ENCODE assay signal across 3 cellular contexts in genomic region chr2:20481798-20482405, GRCh38.
TF ChIP-seq lines count a peak whose summit lies in the region.

No MANE protein-coding gene starts in this region.

TF ChIP-seq in liver, 16 proteins besides CTCF, POLR2A, EP300 and RAD21:
- TF ChIP-seq HNF4A (conservative IDR thresholded peaks at IDR 0.05) (peak; percentile 30 to 36), GABPA (IDR thresholded peaks at IDR 0.05 in 1 of 2, conservative IDR thresholded peaks at IDR 0.05 in 1 of 2) (no peak), NR2F2 (IDR thresholded peaks at IDR 0.05) (peak; percentile 34)
- TF ChIP-seq, protein P1, sequence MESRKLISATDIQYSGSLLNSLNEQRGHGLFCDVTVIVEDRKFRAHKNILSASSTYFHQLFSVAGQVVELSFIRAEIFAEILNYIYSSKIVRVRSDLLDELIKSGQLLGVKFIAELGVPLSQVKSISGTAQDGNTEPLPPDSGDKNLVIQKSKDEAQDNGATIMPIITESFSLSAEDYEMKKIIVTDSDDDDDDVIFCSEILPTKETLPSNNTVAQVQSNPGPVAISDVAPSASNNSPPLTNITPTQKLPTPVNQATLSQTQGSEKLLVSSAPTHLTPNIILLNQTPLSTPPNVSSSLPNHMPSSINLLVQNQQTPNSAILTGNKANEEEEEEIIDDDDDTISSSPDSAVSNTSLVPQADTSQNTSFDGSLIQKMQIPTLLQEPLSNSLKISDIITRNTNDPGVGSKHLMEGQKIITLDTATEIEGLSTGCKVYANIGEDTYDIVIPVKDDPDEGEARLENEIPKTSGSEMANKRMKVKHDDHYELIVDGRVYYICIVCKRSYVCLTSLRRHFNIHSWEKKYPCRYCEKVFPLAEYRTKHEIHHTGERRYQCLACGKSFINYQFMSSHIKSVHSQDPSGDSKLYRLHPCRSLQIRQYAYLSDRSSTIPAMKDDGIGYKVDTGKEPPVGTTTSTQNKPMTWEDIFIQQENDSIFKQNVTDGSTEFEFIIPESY (IDR thresholded peaks at IDR 0.05): no peak

TF ChIP-seq in HepG2, 621 proteins besides CTCF, POLR2A, EP300 and RAD21:
- TF ChIP-seq TCF12 (IDR thresholded peaks at IDR 0.05) (no peak), TCF12 (CRISPR knock-in tag; IDR thresholded peaks at IDR 0.05) (no peak), ZNF44 (CRISPR knock-in tag; IDR thresholded peaks at IDR 0.05) (no peak), ZNF274 (CRISPR knock-in tag; IDR thresholded peaks at IDR 0.05) (no peak), ZNF724P (CRISPR knock-in tag; IDR thresholded peaks at IDR 0.05; ENCODE audit: borderline replicate concordance) (no peak), ZNF781 (CRISPR knock-in tag; IDR thresholded peaks at IDR 0.05; ENCODE audit: borderline replicate concordance, not compliant biosample characterization) (no peak)

TF ChIP-seq in GM23338, 12 proteins besides CTCF, POLR2A, EP300 and RAD21:
- no peak for TF ChIP-seq EZH2phosphoT487 (IDR thresholded peaks at IDR 0.05; ENCODE audit: unreplicated experiment)
- no peak for TF ChIP-seq ZNF114 (CRISPR knock-in tag; IDR thresholded peaks at IDR 0.05)
- TF ChIP-seq POLR2AphosphoS5 (IDR thresholded peaks at IDR 0.05; ENCODE audit: low read depth): no peak
- no peak for TF ChIP-seq JUNB (IDR thresholded peaks at IDR 0.05; ENCODE audit: unreplicated experiment)
- no peak for TF ChIP-seq EZH2 (IDR thresholded peaks at IDR 0.05; ENCODE audit: low read depth, unreplicated experiment)
- TF ChIP-seq ZNF462 (CRISPR knock-in tag; IDR thresholded peaks at IDR 0.05): no peak
- TF ChIP-seq CREB1 (CRISPR knock-in tag; IDR thresholded peaks at IDR 0.05; ENCODE audit: low read depth): no peak
- TF ChIP-seq NANOG (IDR thresholded peaks at IDR 0.05; ENCODE audit: borderline replicate concordance): no peak
- no peak for TF ChIP-seq ZNF331 (CRISPR knock-in tag; IDR thresholded peaks at IDR 0.05; ENCODE audit: low read depth)
- TF ChIP-seq, protein P2, sequence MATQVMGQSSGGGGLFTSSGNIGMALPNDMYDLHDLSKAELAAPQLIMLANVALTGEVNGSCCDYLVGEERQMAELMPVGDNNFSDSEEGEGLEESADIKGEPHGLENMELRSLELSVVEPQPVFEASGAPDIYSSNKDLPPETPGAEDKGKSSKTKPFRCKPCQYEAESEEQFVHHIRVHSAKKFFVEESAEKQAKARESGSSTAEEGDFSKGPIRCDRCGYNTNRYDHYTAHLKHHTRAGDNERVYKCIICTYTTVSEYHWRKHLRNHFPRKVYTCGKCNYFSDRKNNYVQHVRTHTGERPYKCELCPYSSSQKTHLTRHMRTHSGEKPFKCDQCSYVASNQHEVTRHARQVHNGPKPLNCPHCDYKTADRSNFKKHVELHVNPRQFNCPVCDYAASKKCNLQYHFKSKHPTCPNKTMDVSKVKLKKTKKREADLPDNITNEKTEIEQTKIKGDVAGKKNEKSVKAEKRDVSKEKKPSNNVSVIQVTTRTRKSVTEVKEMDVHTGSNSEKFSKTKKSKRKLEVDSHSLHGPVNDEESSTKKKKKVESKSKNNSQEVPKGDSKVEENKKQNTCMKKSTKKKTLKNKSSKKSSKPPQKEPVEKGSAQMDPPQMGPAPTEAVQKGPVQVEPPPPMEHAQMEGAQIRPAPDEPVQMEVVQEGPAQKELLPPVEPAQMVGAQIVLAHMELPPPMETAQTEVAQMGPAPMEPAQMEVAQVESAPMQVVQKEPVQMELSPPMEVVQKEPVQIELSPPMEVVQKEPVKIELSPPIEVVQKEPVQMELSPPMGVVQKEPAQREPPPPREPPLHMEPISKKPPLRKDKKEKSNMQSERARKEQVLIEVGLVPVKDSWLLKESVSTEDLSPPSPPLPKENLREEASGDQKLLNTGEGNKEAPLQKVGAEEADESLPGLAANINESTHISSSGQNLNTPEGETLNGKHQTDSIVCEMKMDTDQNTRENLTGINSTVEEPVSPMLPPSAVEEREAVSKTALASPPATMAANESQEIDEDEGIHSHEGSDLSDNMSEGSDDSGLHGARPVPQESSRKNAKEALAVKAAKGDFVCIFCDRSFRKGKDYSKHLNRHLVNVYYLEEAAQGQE (IDR thresholded peaks at IDR 0.05; ENCODE audit: unreplicated experiment): no peak
- TF ChIP-seq, protein P3, sequence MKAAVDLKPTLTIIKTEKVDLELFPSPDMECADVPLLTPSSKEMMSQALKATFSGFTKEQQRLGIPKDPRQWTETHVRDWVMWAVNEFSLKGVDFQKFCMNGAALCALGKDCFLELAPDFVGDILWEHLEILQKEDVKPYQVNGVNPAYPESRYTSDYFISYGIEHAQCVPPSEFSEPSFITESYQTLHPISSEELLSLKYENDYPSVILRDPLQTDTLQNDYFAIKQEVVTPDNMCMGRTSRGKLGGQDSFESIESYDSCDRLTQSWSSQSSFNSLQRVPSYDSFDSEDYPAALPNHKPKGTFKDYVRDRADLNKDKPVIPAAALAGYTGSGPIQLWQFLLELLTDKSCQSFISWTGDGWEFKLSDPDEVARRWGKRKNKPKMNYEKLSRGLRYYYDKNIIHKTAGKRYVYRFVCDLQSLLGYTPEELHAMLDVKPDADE (IDR thresholded peaks at IDR 0.05): no peak
- TF ChIP-seq STAT1 (IDR thresholded peaks at IDR 0.05; ENCODE audit: unreplicated experiment): no peak
